ENCODE assay signal across 8 cellular contexts in genomic region chr16:23597003-23597756, GRCh38. TPM values are rescaled to one million over a fixed set of nuclear protein-coding genes. Genes with fewer than 3 reads are reported as not detected.
DNase-seq lines count a peak whose midpoint lies in the region; ATAC-seq and TF ChIP-seq lines count a peak whose summit lies in the region.

No MANE protein-coding gene starts in this region.

- H3K9ac ChIP-seq in mesenchymal stem cell (ENCODE audit: low read length): no peak overlapping the region

- H3K4ac ChIP-seq in mesenchymal stem cell (ENCODE audit: low read depth in 1 of 2, low read length in 2 of 2): no peak overlapping the region

- H3K4me3 ChIP-seq in ACC112 (ENCODE audit: low read depth, low read length) (no peak overlapping the region), astrocyte of the spinal cord (ENCODE audit: low read depth, low read length) (no peak overlapping the region), mesenchymal stem cell (ENCODE audit: insufficient read depth in 1 of 2, low read depth in 1 of 2, low read length in 2 of 2) (no peak overlapping the region)

- no peak overlapping the region for H3K23ac ChIP-seq in mesenchymal stem cell (ENCODE audit: low read length in 2 of 2)

- H2BK5ac ChIP-seq in mesenchymal stem cell (ENCODE audit: low read depth, low read length, poor library complexity, severe bottlenecking): no peak overlapping the region

- no peak for TF ChIP-seq CTCF in GM20000 (IDR thresholded peaks at IDR 0.05; ENCODE audit: extremely low read depth, missing control alignments)
- TF ChIP-seq CTCF in astrocyte of the spinal cord (IDR thresholded peaks at IDR 0.05; ENCODE audit: low read depth, low read length): peak; percentile 3

- DNase-seq in GM20000 (ENCODE audit: low spot score): peak; percentile 48
- peak; percentile 25 to 47 for DNase-seq in NOMO-1 (lab: John Stamatoyannopoulos, UW; ENCODE audit: unreplicated experiment in 2 of 2)
- no peak for DNase-seq in astrocyte of the spinal cord (ENCODE audit: low read depth, low spot score)
- DNase-seq in mesenchymal stem cell: no peak
- DNase-seq in COLO829 (ENCODE audit: low spot score): no peak

- H3K18ac ChIP-seq in mesenchymal stem cell (ENCODE audit: low read depth in 1 of 2, low read length in 2 of 2): no peak overlapping the region

- ATAC-seq in HG03469 (IDR thresholded peaks at IDR 0.05; ENCODE audit: unreplicated experiment) (no peak), GM18505 (IDR thresholded peaks at IDR 0.05; ENCODE audit: unreplicated experiment) (no peak)

- no peak for TF ChIP-seq POLR2A in GM18505 (IDR thresholded peaks at IDR 0.05; ENCODE audit: borderline replicate concordance, extremely low read depth, insufficient read depth, insufficient read length)

- peaks cover 4% of the 10 kb centered on the region; the same call in 1 of the 2 replicates for H3K36me3 ChIP-seq in ACC112 (ENCODE audit: insufficient read depth, low read length)
- H3K36me3 ChIP-seq in mesenchymal stem cell (ENCODE audit: control insufficient read depth in 1 of 2, insufficient read depth in 2 of 2, low read depth in 1 of 2, low read length in 2 of 2): peaks cover 11 to 26% of the 10 kb centered on the region in 2 experiments

- H2AFZ ChIP-seq in ACC112 (ENCODE audit: low read length, unreplicated experiment): peak overlapping the region; percentile 47
- no peak overlapping the region for H2AFZ ChIP-seq in mesenchymal stem cell (ENCODE audit: low read depth, low read length)

- H4K91ac ChIP-seq in mesenchymal stem cell (ENCODE audit: low read length): no peak overlapping the region

- whole genome bisulfite sequencing in mesenchymal stem cell: 82% methylated on average over 10 of the region's 11 CpGs

- no peak overlapping the region for H3K4me2 ChIP-seq in mesenchymal stem cell (ENCODE audit: low read length, poor library complexity, severe bottlenecking)

- H3K27ac ChIP-seq in ACC112 (ENCODE audit: low read depth, low read length) (no peak overlapping the region), mesenchymal stem cell (ENCODE audit: low read length, poor library complexity, severe bottlenecking) (no peak overlapping the region)

- no peaks in the 10 kb centered on the region for H3K9me3 ChIP-seq in mesenchymal stem cell (ENCODE audit: control insufficient read depth, low read length)

- no peak overlapping the region for H2BK120ac ChIP-seq in mesenchymal stem cell (ENCODE audit: low read depth, low read length)

- H3K27me3 ChIP-seq in ACC112 (ENCODE audit: insufficient read depth, low read length): no peaks in the 10 kb centered on the region
- no peaks in the 10 kb centered on the region for H3K27me3 ChIP-seq in mesenchymal stem cell (ENCODE audit: control insufficient read depth in 1 of 2, insufficient read depth in 1 of 2, low read length in 2 of 2)

- H3K4me1 ChIP-seq in ACC112 (ENCODE audit: control insufficient read depth, insufficient read depth, low read length, unreplicated experiment): peaks cover 7% of the 10 kb centered on the region
- peaks cover 7% of the 10 kb centered on the region for H3K4me1 ChIP-seq in mesenchymal stem cell (ENCODE audit: control insufficient read depth, insufficient read depth, low read depth, low read length)

- in situ Hi-C loops in astrocyte of the spinal cord (cut with HindIII; ENCODE audit: low sequenced_read_pairs): no loop called here

- no peak overlapping the region for H3K14ac ChIP-seq in mesenchymal stem cell (ENCODE audit: low read length in 2 of 2)

- peaks cover 37% of the 10 kb centered on the region for H3K79me2 ChIP-seq in ACC112 (ENCODE audit: control insufficient read depth, insufficient read depth, low read length, unreplicated experiment)

- no peak overlapping the region for H2BK12ac ChIP-seq in mesenchymal stem cell (ENCODE audit: low read length in 2 of 2)

- H2AK5ac ChIP-seq in mesenchymal stem cell (ENCODE audit: low read length, severe bottlenecking): peak overlapping the region; percentile 3

- H3K79me1 ChIP-seq in mesenchymal stem cell (replicated peaks; ENCODE audit: low read length, poor library complexity, severe bottlenecking): no peaks in the 10 kb centered on the region

- no peak overlapping the region for H2BK15ac ChIP-seq in mesenchymal stem cell (ENCODE audit: low read depth, poor library complexity, severe bottlenecking)

- H4K8ac ChIP-seq in mesenchymal stem cell (ENCODE audit: low read length): peak overlapping the region; percentile 80

RNA-seq across cellular contexts. Expression of gene NDUFAB1, which starts 1.1 kb away (rescaled TPM):
- polyA plus RNA-seq in mesenchymal stem cell (2013, experiment 1 of 2): 158 TPM
- 175 TPM for polyA plus RNA-seq in mesenchymal stem cell (2013, experiment 2 of 2)

RNA-seq across cellular contexts. Expression of gene UBFD1, which starts 39.7 kb away (rescaled TPM):
- 28.8 TPM for polyA plus RNA-seq in mesenchymal stem cell (2013, experiment 1 of 2)
- 30.8 TPM for polyA plus RNA-seq in mesenchymal stem cell (2013, experiment 2 of 2)

RNA-seq across cellular contexts. Expression of gene EARS2, which starts 40.0 kb away (rescaled TPM):
- polyA plus RNA-seq in mesenchymal stem cell (2013, experiment 1 of 2): 9.8 TPM
- 9.5 TPM for polyA plus RNA-seq in mesenchymal stem cell (2013, experiment 2 of 2)

RNA-seq across cellular contexts. Expression of gene PALB2, which starts 43.9 kb away (rescaled TPM):
- polyA plus RNA-seq in mesenchymal stem cell (2013, experiment 1 of 2): 13.8 TPM
- polyA plus RNA-seq in mesenchymal stem cell (2013, experiment 2 of 2): 14.4 TPM

RNA-seq across cellular contexts. Expression of gene DCTN5, which starts 44.1 kb away (rescaled TPM):
- 51.0 TPM for polyA plus RNA-seq in mesenchymal stem cell (2013, experiment 1 of 2)
- polyA plus RNA-seq in mesenchymal stem cell (2013, experiment 2 of 2): 49.7 TPM

Comparison
In these comparisons a context has a peak if more than half of its experiments do, and no peak if none do; other contexts are left out.
1. DNase-seq: peak in GM20000 (single experiment) and NOMO-1 (2 of 2); none in astrocyte of the spinal cord (single experiment), mesenchymal stem cell (single experiment) and COLO829 (single experiment).